8 cellular contexts compared by ENCODE assay signal in genomic region chr9:128558431-128559310, GRCh38. TPM values are rescaled to one million over a fixed set of nuclear protein-coding genes. Genes with fewer than 3 reads are reported as not detected.
DNase-seq lines count a peak whose midpoint lies in the region; ATAC-seq and TF ChIP-seq lines count a peak whose summit lies in the region.

No MANE protein-coding gene starts in this region.

- peak overlapping the region; percentile 70 to 93 (median 81) for H3K27ac Mint-ChIP-seq in CD4-positive, alpha-beta memory T cell
- peak overlapping the region; percentile 89 to 99 (median 99) for H3K27ac Mint-ChIP-seq in brain
- H3K27ac Mint-ChIP-seq in immature natural killer cell: peak overlapping the region; percentile 51 to 88 (median 66)

- H3K9me3 Mint-ChIP-seq in CD4-positive, alpha-beta memory T cell: no peaks in the 10 kb centered on the region
- H3K9me3 Mint-ChIP-seq in brain (no peaks in the 10 kb centered on the region), immature natural killer cell (no peaks in the 10 kb centered on the region)

- POLR2A ChIA-PET in CD4-positive, alpha-beta memory T cell (lab: Charles Lee; ENCODE audit: partially characterized antibody): interaction anchor here (0.8 to 1.9 kb wide), 4 partner anchors 17 to 333 kb away, joined by 3 to 6 read pairs (median 4); partner anchors contain the start of gene ODF2

- peaks cover 68% of the 10 kb centered on the region for H3K4me1 ChIP-seq in CD4-positive, alpha-beta memory T cell (ENCODE audit: insufficient read depth, low read length)
- peaks cover 25 to 35% (median 29%) of the 10 kb centered on the region in 3 donors for H3K4me1 ChIP-seq in skeletal muscle tissue (ENCODE audit: control insufficient read depth in 3 of 3, insufficient read depth in 3 of 3, low read length in 3 of 3)

- ATAC-seq in GM21423 (IDR thresholded peaks at IDR 0.05; ENCODE audit: unreplicated experiment): peak; percentile 70
- no peak for ATAC-seq in HG03095 (IDR thresholded peaks at IDR 0.05; ENCODE audit: unreplicated experiment)

- peak in 3 of 5 donors; percentile 34 to 71 (median 39) for DNase-seq in CD4-positive, alpha-beta memory T cell
- peak; percentile 27 for DNase-seq in KG1 (lab: John Stamatoyannopoulos, UW)
- peak; percentile 11 for DNase-seq in T follicular helper cell (ENCODE audit: low read depth)
- peak; percentile 16 to 42 (median 25) for DNase-seq in immature natural killer cell

- H3K9ac ChIP-seq in skeletal muscle tissue (ENCODE audit: low read depth in 1 of 3, low read length in 3 of 3): peak overlapping the region in 2 of 3 donors; percentile 3 to 30

- no peaks in the 10 kb centered on the region for H3K9me3 ChIP-seq in CD4-positive, alpha-beta memory T cell (ENCODE audit: control insufficient read depth in 1 of 2, low read length in 2 of 2)
- H3K9me3 ChIP-seq in skeletal muscle tissue (ENCODE audit: control insufficient read depth in 3 of 3, low read length in 3 of 3): no peaks in the 10 kb centered on the region

- intact Hi-C loops in CD4-positive, alpha-beta memory T cell (cut with micrococcal nuclease): loop anchor here (5.0 kb wide), 1 partner anchor 324 kb away; the partner anchor contains the start of genes KYAT1 and LRRC8A

- peak overlapping the region in 1 of 2 donors; percentile 7 for H3K4me3 ChIP-seq in CD4-positive, alpha-beta memory T cell (ENCODE audit: low read length in 2 of 2)
- H3K4me3 ChIP-seq in skeletal muscle tissue (ENCODE audit: low read length in 3 of 3): peak overlapping the region; percentile 16 to 41 (median 37)

- peaks cover 5% of the 10 kb centered on the region for H3K36me3 ChIP-seq in CD4-positive, alpha-beta memory T cell (ENCODE audit: insufficient read depth, low read length)
- peaks cover 0 to 5% (median 2%) of the 10 kb centered on the region in 3 donors for H3K36me3 ChIP-seq in skeletal muscle tissue (ENCODE audit: control insufficient read depth in 3 of 3, insufficient read depth in 3 of 3, low read length in 3 of 3)

- H3K27me3 ChIP-seq in CD4-positive, alpha-beta memory T cell (ENCODE audit: insufficient read depth, low read length): no peaks in the 10 kb centered on the region
- no peaks in the 10 kb centered on the region for H3K27me3 ChIP-seq in skeletal muscle tissue (ENCODE audit: control insufficient read depth in 3 of 3, insufficient read depth in 3 of 3, low read length in 3 of 3)

- H3K36me3 Mint-ChIP-seq in CD4-positive, alpha-beta memory T cell: peaks cover 8 to 21% of the 10 kb centered on the region in 2 donors
- H3K36me3 Mint-ChIP-seq in brain: peaks cover 28% of the 10 kb centered on the region
- no peaks in the 10 kb centered on the region for H3K36me3 Mint-ChIP-seq in immature natural killer cell

- CTCF ChIA-PET in CD4-positive, alpha-beta memory T cell (lab: Charles Lee; ENCODE audit: partially characterized antibody): interaction anchor here (1.0 kb wide), 1 partner anchor 8 kb away, joined by 3 read pairs; no protein-coding TSS in a partner anchor

- H3K4me3 Mint-ChIP-seq in CD4-positive, alpha-beta memory T cell: peak overlapping the region; percentile 26 to 80 (median 63)
- H3K4me3 Mint-ChIP-seq in brain: peak overlapping the region; percentile 60 to 82 (median 71)
- H3K4me3 Mint-ChIP-seq in immature natural killer cell: peak overlapping the region in 2 of 5 donors; percentile 14 to 15

- H3K27me3 Mint-ChIP-seq in CD4-positive, alpha-beta memory T cell: no peaks in the 10 kb centered on the region
- H3K27me3 Mint-ChIP-seq in brain (no peaks in the 10 kb centered on the region), immature natural killer cell (ENCODE audit: low read depth in 3 of 3) (no peaks in the 10 kb centered on the region)

- H3K27ac ChIP-seq in CD4-positive, alpha-beta memory T cell (ENCODE audit: low read depth, low read length): peak overlapping the region; percentile 19
- H3K27ac ChIP-seq in skeletal muscle tissue (ENCODE audit: low read depth, low read length): peak overlapping the region; percentile 39

- TF ChIP-seq CTCF in brain (conservative IDR thresholded peaks at IDR 0.05): no peak

- peaks cover 11 to 31% (median 27%) of the 10 kb centered on the region in 4 donors for H3K4me1 Mint-ChIP-seq in CD4-positive, alpha-beta memory T cell
- H3K4me1 Mint-ChIP-seq in brain: peaks cover 4% of the 10 kb centered on the region
- peaks cover 22 to 32% of the 10 kb centered on the region in 2 donors for H3K4me1 Mint-ChIP-seq in immature natural killer cell

RNA-seq across cellular contexts. Expression of gene SPTAN1, which starts 6.3 kb away (rescaled TPM):
- 100 to 1,000 TPM; 593 to 595 TPM for total RNA-seq in CD4-positive, alpha-beta memory T cell
- 100 to 1,000 TPM in 1 of 2 donors, 10 to 100 TPM in 1; 14.0 to 194 TPM for polyA plus RNA-seq in CD4-positive, alpha-beta memory T cell
- polyA plus RNA-seq in brain (ENCODE audit: insufficient read depth, low read depth, low replicate concordance) (822 TPM), immature natural killer cell (100 to 1,000 TPM in 1 of 3 donors, 10 to 100 TPM in 1, 1 to 10 TPM in 1; 4.8 to 112 (median 25.5) TPM)
- 368 TPM for total RNA-seq in skeletal muscle tissue

RNA-seq across cellular contexts. Expression of gene GLE1, which starts 54.2 kb away (rescaled TPM):
- 10 to 100 TPM; 31.1 to 32.2 TPM for total RNA-seq in CD4-positive, alpha-beta memory T cell
- 10 to 100 TPM; 22.4 to 31.4 TPM for polyA plus RNA-seq in CD4-positive, alpha-beta memory T cell
- polyA plus RNA-seq in brain (ENCODE audit: insufficient read depth, low read depth, low replicate concordance): 51.0 TPM
- 10 to 100 TPM; 17.4 to 49.3 (median 22.8) TPM for polyA plus RNA-seq in immature natural killer cell
- total RNA-seq in skeletal muscle tissue: 16.7 TPM
